Comparison of ENCODE assay signal across 1 cellular context in genomic region chr2:25632396-25632795, GRCh38.
TF ChIP-seq lines count a peak whose summit lies in the region.

No MANE protein-coding gene starts in this region.

TF ChIP-seq in GM12878, 131 proteins besides CTCF, POLR2A, EP300 and RAD21 (continued from another document):
- TF ChIP-seq NKRF (conservative IDR thresholded peaks at IDR 0.05) (no peak), SPI1 (IDR thresholded peaks at IDR 0.05; ENCODE audit: borderline replicate concordance, insufficient read depth, low read depth, low read length) (peak; percentile 66)
